ENCODE assay signal across 8 cellular contexts in the genomic region with DNA sequence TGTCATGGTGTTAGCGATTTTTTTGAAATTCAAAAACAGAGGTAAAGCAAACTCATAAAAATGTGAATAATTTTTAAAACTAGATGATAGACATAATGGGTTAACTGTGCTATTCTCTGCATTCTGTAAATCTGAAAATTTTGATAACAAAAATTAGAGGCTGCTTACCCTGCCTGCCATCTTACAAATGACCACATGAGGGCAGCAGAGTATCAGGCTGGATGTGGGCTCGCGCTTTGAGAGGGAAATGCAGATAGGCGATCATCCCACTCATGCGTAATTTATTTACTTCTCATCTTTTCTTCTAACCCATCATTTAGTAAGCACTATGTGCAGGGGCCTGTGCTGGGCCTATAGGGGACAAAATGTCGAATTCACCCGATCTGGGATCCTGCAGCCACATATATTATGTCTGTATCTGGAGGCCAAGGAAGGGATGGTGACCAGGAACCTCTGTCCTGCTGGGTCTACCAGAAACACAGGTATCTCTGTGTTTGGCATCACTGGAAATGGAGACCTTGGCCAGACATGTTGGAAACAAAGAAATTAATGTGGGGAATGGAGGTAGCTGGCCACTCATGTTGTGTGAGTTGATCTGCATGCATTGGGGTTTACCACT. TPM values are rescaled to one million over a fixed set of nuclear protein-coding genes. Genes with fewer than 3 reads are reported as not detected.
DNase-seq lines count a peak whose midpoint lies in the region; ATAC-seq, FAIRE-seq and TF ChIP-seq lines count a peak whose summit lies in the region.

No MANE protein-coding gene starts in this region.

- no peak for FAIRE-seq in A549 (lab: Jason Lieb, UNC)

- H3K27me3 Mint-ChIP-seq in T-helper 2 cell treated with Interferon-gamma antibody and Interleukin-4, amounts not matched to agents 5 μg/mL and 100 μg/mL, for 36 hours (ENCODE audit: low read depth): peaks cover under 1% of the 10 kb centered on the region

- DNase-seq in A549 (ENCODE audit: low read depth in 1 of 2, low spot score in 1 of 2) (peak; percentile 63 to 65), M059J (ENCODE audit: low read depth) (peak; percentile 53), ascending aorta (ENCODE audit: low spot score in 2 of 2) (peak in 1 of 2 donors; percentile 75), hypothalamus (lab: John Stamatoyannopoulos, UW) (peak in 45 of 51 donors; percentile 5 to 88 (median 36))
- DNase-seq in T-helper 2 cell treated with Interferon-gamma antibody and Interleukin-4, amounts not matched to agents 5 μg/mL and 100 μg/mL, for 36 hours (ENCODE audit: low spot score): peak; percentile 54
- DNase-seq in stimulated activated CD4-positive, alpha-beta T cell treated with anti-CD3 and anti-CD28 coated beads, Interleukin-12 subunit alpha, Interleukin-12 subunit beta, amount 100 ng/mL, for 48 hours (ENCODE audit: low read depth in 2 of 3, low spot score in 1 of 3): peak; percentile 43 to 82 (median 53)

- H3K4me1 Mint-ChIP-seq in T-helper 2 cell treated with Interferon-gamma antibody and Interleukin-4, amounts not matched to agents 5 μg/mL and 100 μg/mL, for 36 hours (ENCODE audit: low read depth): peaks cover 2% of the 10 kb centered on the region

- no peaks in the 10 kb centered on the region for H3K36me3 ChIP-seq in ascending aorta

- no peak for TF ChIP-seq EP300 in A549 (IDR thresholded peaks at IDR 0.05)

- H3K4me2 ChIP-seq in A549: peak overlapping the region; percentile 32; the same call in 2 of the 3 replicates

- H3K27ac ChIP-seq in A549 (no peak overlapping the region), ascending aorta (no peak overlapping the region)

- H3K4me3 Mint-ChIP-seq in T-helper 2 cell treated with Interferon-gamma antibody and Interleukin-4, amounts not matched to agents 5 μg/mL and 100 μg/mL, for 36 hours: no peak overlapping the region

- no peaks in the 10 kb centered on the region for H3K4me1 ChIP-seq in A549
- no peaks in the 10 kb centered on the region for H3K4me1 ChIP-seq in ascending aorta

- H3K36me3 Mint-ChIP-seq in T-helper 2 cell treated with Interferon-gamma antibody and Interleukin-4, amounts not matched to agents 5 μg/mL and 100 μg/mL, for 36 hours (ENCODE audit: low read depth): no peaks in the 10 kb centered on the region

- H3K27ac Mint-ChIP-seq in T-helper 2 cell treated with Interferon-gamma antibody and Interleukin-4, amounts not matched to agents 5 μg/mL and 100 μg/mL, for 36 hours: no peak overlapping the region

- no peak for TF ChIP-seq POLR2A in A549 (IDR thresholded peaks at IDR 0.05; ENCODE audit: low read length)

- TF ChIP-seq CTCF in A549 (IDR thresholded peaks at IDR 0.05) (peak; percentile 97), ascending aorta (IDR thresholded peaks at IDR 0.05) (peak; percentile 90 to 98 (median 95))

- intact Hi-C loops in ascending aorta (cut with DNase I): loop anchor here (1.0 kb wide), 2 partner anchors 96 to 331 kb away; no protein-coding TSS in a partner anchor

- 1% methylated on average over 7 of the region's 7 CpGs for WGBS in A549 (ENCODE audit: missing lambda C conversion rate)

- H3K4me3 ChIP-seq in A549 (no peak overlapping the region), ascending aorta (no peak overlapping the region)

- ATAC-seq in A549 (peak; percentile 59 to 83; a peak in 4 of 6 replicates), GM18498 (IDR thresholded peaks at IDR 0.05; ENCODE audit: unreplicated experiment) (peak; percentile 58), HG02610 (IDR thresholded peaks at IDR 0.05; ENCODE audit: unreplicated experiment) (no peak)

- POLR2A ChIA-PET in A549 (lab: Yijun Ruan, JAX): interaction anchor here (0.6 kb wide), 1 partner anchor 391 kb away, joined by 4 read pairs; no protein-coding TSS in a partner anchor

- CTCF ChIA-PET in A549 (lab: Yijun Ruan, JAX): interaction anchor here (0.7 to 13.2 kb wide), 27 partner anchors 9 to 728 kb away, joined by 3 to 190 read pairs (median 4); a partner anchor contains a TSS

- H3K9me3 Mint-ChIP-seq in T-helper 2 cell treated with Interferon-gamma antibody and Interleukin-4, amounts not matched to agents 5 μg/mL and 100 μg/mL, for 36 hours: no peaks in the 10 kb centered on the region

- H3K27me3 ChIP-seq in ascending aorta: no peaks in the 10 kb centered on the region

- peak; percentile 92 to 96 for TF ChIP-seq RAD21 in A549 (conservative IDR thresholded peaks at IDR 0.05 in 1 of 2, IDR thresholded peaks at IDR 0.05 in 1 of 2)

- H3K9me3 ChIP-seq in A549 (no peaks in the 10 kb centered on the region), ascending aorta (no peaks in the 10 kb centered on the region)

TF ChIP-seq in A549, 52 proteins besides CTCF, POLR2A, EP300 and RAD21:
- no peak for TF ChIP-seq ZSCAN20 (CRISPR knock-in tag; IDR thresholded peaks at IDR 0.05)
- TF ChIP-seq, protein P1, sequence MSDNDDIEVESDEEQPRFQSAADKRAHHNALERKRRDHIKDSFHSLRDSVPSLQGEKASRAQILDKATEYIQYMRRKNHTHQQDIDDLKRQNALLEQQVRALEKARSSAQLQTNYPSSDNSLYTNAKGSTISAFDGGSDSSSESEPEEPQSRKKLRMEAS (IDR thresholded peaks at IDR 0.05): peak; percentile 24
- TF ChIP-seq RCOR1 (IDR thresholded peaks at IDR 0.05; ENCODE audit: low read depth, low read length): no peak
- TF ChIP-seq HDAC2 (IDR thresholded peaks at IDR 0.05): no peak
- TF ChIP-seq SMC3 (IDR thresholded peaks at IDR 0.05): peak; percentile 91

RNA-seq across cellular contexts. Expression of a gene that starts 7.8 kb away (rescaled TPM):
- polyA plus RNA-seq in A549 (2011; rRNA removed): 16.3 and 23.2 TPM in 2 replicates
- 7.7 and 7.9 TPM in 2 replicates for polyA plus RNA-seq in A549 (2012; cell fraction: cytosol; rRNA removed)
- 11.2 and 16.8 TPM in 2 replicates for polyA plus RNA-seq in A549 (2012; cell fraction: nucleus; rRNA removed)
- polyA plus RNA-seq in A549 (2017; fragmentation: RNase III; extraction: RNeasy Plus Mini Kit Qiagen cat#74134 plus additional on column Dnase treatment): 11.6 to 12.9 TPM (median 11.8 TPM) in 3 replicates
- 11.5 and 14.1 TPM in 2 replicates for polyA minus RNA-seq in A549 (2011; rRNA and poly(A)+ RNA removed)
- 14.2 and 18.0 TPM in 2 replicates for total RNA-seq in M059J (2014; rRNA removed; shearing (Covaris generic))
- total RNA-seq in ascending aorta: 0.75 TPM
